In the genomic region with DNA sequence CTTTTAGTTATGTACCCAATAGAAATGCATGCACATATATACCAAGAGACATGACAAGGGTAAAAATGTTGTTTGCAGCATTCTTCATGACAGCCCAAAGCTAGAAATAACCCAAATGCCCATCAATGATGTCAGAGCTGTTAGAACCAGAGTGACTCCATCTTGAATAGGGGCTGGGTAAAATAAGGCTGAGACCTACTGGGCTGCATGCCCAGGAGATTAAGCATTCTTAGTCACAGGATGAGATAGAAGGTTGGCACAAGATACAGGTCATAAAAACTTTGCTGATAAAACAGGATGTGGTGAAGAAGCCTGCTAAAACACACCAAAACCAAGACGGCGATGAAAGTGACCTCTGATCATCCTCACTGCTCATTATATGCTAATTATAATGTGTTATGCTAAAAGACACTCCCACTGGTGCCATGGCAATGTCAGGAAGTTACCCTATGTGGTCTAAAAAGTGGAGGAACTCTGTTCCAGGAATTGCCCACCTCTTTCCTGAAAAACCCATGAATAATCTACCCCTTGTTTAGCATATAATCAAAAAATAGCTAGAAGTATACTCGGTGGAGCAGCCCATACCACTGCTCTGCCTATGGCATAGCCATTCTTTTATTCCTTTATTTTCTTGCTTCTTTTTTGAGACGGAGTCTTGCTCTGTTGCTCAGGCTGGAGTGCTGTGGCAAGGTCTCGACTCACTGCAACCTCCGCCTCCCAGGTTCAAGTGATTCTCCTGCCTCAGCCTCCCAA, we compare ENCODE assay signal across 1 cellular context.
A peak's percentile ranks its signal among the peaks of the same experiment; 100 is the strongest.
TF ChIP-seq lines count a peak whose summit lies in the region.

No MANE protein-coding gene starts in this region.

TF ChIP-seq in WTC11, 78 proteins besides CTCF, POLR2A, EP300 and RAD21 (continued from another document):
- TF ChIP-seq RORB (CRISPR knock-in tag; IDR thresholded peaks at IDR 0.05) (no peak), ZNF317 (CRISPR knock-in tag; IDR thresholded peaks at IDR 0.05; ENCODE audit: borderline replicate concordance, low read depth) (no peak), TP53 (CRISPR knock-in tag; IDR thresholded peaks at IDR 0.05) (no peak), ZNF219 (CRISPR knock-in tag; IDR thresholded peaks at IDR 0.05; ENCODE audit: borderline replicate concordance) (no peak), FOXK1 (CRISPR knock-in tag; IDR thresholded peaks at IDR 0.05) (no peak), NR3C1 (CRISPR knock-in tag; conservative IDR thresholded peaks at IDR 0.05; ENCODE audit: low read depth) (no peak), CREM (CRISPR knock-in tag; IDR thresholded peaks at IDR 0.05) (no peak), JUN (CRISPR knock-in tag; IDR thresholded peaks at IDR 0.05) (no peak), CREB1 (CRISPR knock-in tag; IDR thresholded peaks at IDR 0.05) (no peak), GRHL2 (CRISPR knock-in tag; IDR thresholded peaks at IDR 0.05; ENCODE audit: insufficient replicate concordance, severe bottlenecking) (no peak)
- TF ChIP-seq, protein P1, sequence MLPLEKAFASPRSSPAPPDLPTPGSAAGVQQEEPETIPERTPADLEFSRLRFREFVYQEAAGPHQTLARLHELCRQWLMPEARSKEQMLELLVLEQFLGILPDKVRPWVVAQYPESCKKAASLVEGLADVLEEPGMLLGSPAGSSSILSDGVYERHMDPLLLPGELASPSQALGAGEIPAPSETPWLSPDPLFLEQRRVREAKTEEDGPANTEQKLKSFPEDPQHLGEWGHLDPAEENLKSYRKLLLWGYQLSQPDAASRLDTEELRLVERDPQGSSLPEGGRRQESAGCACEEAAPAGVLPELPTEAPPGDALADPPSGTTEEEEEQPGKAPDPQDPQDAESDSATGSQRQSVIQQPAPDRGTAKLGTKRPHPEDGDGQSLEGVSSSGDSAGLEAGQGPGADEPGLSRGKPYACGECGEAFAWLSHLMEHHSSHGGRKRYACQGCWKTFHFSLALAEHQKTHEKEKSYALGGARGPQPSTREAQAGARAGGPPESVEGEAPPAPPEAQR (CRISPR knock-in tag; IDR thresholded peaks at IDR 0.05), result 0 out of 2 replicates have a peak, but pooled peaks have one; percentile 55
- TF ChIP-seq, protein P2, sequence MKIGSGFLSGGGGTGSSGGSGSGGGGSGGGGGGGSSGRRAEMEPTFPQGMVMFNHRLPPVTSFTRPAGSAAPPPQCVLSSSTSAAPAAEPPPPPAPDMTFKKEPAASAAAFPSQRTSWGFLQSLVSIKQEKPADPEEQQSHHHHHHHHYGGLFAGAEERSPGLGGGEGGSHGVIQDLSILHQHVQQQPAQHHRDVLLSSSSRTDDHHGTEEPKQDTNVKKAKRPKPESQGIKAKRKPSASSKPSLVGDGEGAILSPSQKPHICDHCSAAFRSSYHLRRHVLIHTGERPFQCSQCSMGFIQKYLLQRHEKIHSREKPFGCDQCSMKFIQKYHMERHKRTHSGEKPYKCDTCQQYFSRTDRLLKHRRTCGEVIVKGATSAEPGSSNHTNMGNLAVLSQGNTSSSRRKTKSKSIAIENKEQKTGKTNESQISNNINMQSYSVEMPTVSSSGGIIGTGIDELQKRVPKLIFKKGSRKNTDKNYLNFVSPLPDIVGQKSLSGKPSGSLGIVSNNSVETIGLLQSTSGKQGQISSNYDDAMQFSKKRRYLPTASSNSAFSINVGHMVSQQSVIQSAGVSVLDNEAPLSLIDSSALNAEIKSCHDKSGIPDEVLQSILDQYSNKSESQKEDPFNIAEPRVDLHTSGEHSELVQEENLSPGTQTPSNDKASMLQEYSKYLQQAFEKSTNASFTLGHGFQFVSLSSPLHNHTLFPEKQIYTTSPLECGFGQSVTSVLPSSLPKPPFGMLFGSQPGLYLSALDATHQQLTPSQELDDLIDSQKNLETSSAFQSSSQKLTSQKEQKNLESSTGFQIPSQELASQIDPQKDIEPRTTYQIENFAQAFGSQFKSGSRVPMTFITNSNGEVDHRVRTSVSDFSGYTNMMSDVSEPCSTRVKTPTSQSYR (CRISPR knock-in tag; IDR thresholded peaks at IDR 0.05), result no peak
- TF ChIP-seq, protein P3, sequence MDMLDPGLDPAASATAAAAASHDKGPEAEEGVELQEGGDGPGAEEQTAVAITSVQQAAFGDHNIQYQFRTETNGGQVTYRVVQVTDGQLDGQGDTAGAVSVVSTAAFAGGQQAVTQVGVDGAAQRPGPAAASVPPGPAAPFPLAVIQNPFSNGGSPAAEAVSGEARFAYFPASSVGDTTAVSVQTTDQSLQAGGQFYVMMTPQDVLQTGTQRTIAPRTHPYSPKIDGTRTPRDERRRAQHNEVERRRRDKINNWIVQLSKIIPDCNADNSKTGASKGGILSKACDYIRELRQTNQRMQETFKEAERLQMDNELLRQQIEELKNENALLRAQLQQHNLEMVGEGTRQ (CRISPR knock-in tag; IDR thresholded peaks at IDR 0.05), result no peak
- TF ChIP-seq, protein P4, sequence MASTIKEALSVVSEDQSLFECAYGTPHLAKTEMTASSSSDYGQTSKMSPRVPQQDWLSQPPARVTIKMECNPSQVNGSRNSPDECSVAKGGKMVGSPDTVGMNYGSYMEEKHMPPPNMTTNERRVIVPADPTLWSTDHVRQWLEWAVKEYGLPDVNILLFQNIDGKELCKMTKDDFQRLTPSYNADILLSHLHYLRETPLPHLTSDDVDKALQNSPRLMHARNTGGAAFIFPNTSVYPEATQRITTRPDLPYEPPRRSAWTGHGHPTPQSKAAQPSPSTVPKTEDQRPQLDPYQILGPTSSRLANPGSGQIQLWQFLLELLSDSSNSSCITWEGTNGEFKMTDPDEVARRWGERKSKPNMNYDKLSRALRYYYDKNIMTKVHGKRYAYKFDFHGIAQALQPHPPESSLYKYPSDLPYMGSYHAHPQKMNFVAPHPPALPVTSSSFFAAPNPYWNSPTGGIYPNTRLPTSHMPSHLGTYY (CRISPR knock-in tag; IDR thresholded peaks at IDR 0.05), result 0 out of 2 replicates have a peak, but pooled peaks have one; percentile 37
